In the genomic region with DNA sequence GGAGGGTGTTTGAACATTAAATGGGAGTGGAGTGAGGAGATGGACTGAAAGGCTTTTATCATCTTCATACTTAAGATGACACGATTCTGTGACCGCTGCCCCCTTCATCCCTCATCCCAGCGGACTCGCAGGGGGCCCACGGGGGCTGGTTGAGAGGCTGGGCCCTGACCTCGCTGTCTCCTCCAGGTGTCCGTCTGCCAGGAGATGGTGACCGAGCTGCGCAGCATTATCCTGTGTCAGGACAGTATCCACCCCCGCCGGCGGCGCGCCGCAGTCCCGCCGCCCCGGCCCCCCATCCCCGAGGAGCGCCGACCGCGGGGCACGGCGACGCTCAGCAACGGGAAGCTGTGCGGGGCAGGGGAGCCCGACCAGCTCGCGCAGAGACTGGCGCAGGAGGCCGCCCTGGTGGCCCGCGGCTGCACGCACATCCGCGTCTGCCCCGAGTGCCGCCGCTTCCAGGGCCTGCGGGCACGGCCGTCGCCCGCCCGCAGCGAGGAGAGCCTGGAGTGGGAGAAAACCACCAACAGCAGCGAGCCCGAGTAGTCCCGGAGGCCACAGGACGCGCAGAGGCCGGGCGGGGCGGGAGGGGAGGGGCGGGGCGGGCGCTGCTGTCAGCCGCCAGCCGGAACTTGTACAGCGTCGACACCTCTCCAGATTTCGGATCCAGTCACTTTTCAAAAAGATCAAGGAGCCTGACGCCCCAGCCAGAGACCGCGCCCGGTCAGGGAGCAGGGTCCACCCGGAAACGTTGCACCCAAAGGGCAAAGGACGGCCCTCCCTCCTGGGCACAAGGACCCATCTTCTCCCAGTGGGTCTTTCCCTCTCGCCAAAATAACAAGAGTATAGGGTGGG, we compare ENCODE assay signal across 8 cellular contexts. TPM values are rescaled to one million over a fixed set of nuclear protein-coding genes. Genes with fewer than 3 reads are reported as not detected.
DNase-seq lines count a peak whose midpoint lies in the region; TF ChIP-seq lines count a peak whose summit lies in the region.

No MANE protein-coding gene starts in this region.

- H2AFZ ChIP-seq in OCI-LY7 (ENCODE audit: low read length) = no peak overlapping the region

- H3K4me1 ChIP-seq in OCI-LY7 (ENCODE audit: insufficient read depth, low read length, poor library complexity, severe bottlenecking) = no peaks in the 10 kb centered on the region

- H3K4me3 ChIP-seq in OCI-LY7 (ENCODE audit: low read depth, low read length, poor library complexity, severe bottlenecking) = no peak overlapping the region

- CTCF ChIA-PET in OCI-LY7 (lab: Charles Lee; ENCODE audit: unreplicated experiment) = no interaction called here

- H3K9me3 ChIP-seq in OCI-LY7 (ENCODE audit: low read length) = no peaks in the 10 kb centered on the region

- no peak overlapping the region for H3K4me2 ChIP-seq in OCI-LY7 (ENCODE audit: low read length)

- DNase-seq in NCI-H1436 (lab: John Stamatoyannopoulos, UW) (peak; percentile 1), NCI-H1436 treated with DMSO at 0.1 percent for 48 hours (lab: John Stamatoyannopoulos, UW) (no peak), HuH-7.5 (ENCODE audit: low spot score) (peak; percentile 41), cerebellum (ENCODE audit: low spot score) (peak; percentile 5), left kidney (ENCODE audit: low read depth, low spot score) (peak; percentile 88), OCI-LY7 (ENCODE audit: low spot score) (no peak)
- peak; percentile 2 to 18 for DNase-seq in stimulated activated CD4-positive, alpha-beta T cell treated with anti-CD3 and anti-CD28 coated beads, Interleukin-4, amount 100 ng/mL, for 4 hours

- POLR2A ChIA-PET in OCI-LY7 (lab: Charles Lee) = interaction anchor here (0.6 to 0.7 kb wide), 3 partner anchors 58 to 279 kb away, joined by 3 to 4 read pairs (median 3); no protein-coding TSS in a partner anchor

- H3K79me2 ChIP-seq in OCI-LY7 (ENCODE audit: insufficient read depth, low read depth, low read length) = no peaks in the 10 kb centered on the region

- H4K20me1 ChIP-seq in OCI-LY7 (ENCODE audit: insufficient read depth, low read length) = no peaks in the 10 kb centered on the region

- H3K36me3 ChIP-seq in OCI-LY7 (ENCODE audit: insufficient read depth, low read length) = no peaks in the 10 kb centered on the region

- H3K27ac ChIP-seq in VCaP (peak overlapping the region; percentile 78), OCI-LY7 (ENCODE audit: low read depth, low read length, poor library complexity, severe bottlenecking) (no peak overlapping the region)

- intact Hi-C loops in OCI-LY7 (cut with micrococcal nuclease; ENCODE audit: unreplicated experiment) = no loop called here

- BruUV-seq in OCI-LY7 (replicated peaks; lab: Mats Ljungman, UMichigan) = no TSS peak

- TF ChIP-seq CTCF in VCaP (conservative IDR thresholded peaks at IDR 0.05) = peak; percentile 74
- TF ChIP-seq CTCF in OCI-LY7 (conservative IDR thresholded peaks at IDR 0.05; ENCODE audit: low read length) = no peak

- H3K9me2 ChIP-seq in OCI-LY7 (ENCODE audit: insufficient read depth, low read length) = no peaks in the 10 kb centered on the region

RNA-seq across cellular contexts. Expression of a gene that starts 38.0 kb away (rescaled TPM):
- total RNA-seq in cerebellum = 36.3 TPM
- 13.0 and 19.5 TPM in 2 replicates for total RNA-seq in OCI-LY7 (2014; rRNA removed; shearing (Covaris generic))
- 14.9 and 17.1 TPM in 2 replicates for total RNA-seq in OCI-LY7 (2022)

Comparison
In these comparisons a context has a peak if more than half of its experiments do, and no peak if none do; other contexts are left out.
1. DNase-seq: peak in NCI-H1436 (single experiment), HuH-7.5 (single experiment), cerebellum (single experiment), left kidney (single experiment) and stimulated activated CD4-positive, alpha-beta T cell treated with anti-CD3 and anti-CD28 coated beads, Interleukin-4, amount 100 ng/mL, for 4 hours (2 of 2); none in NCI-H1436 treated with DMSO at 0.1 percent for 48 hours (single experiment) and OCI-LY7 (single experiment).